1 cellular context compared by ENCODE assay signal in the genomic region with DNA sequence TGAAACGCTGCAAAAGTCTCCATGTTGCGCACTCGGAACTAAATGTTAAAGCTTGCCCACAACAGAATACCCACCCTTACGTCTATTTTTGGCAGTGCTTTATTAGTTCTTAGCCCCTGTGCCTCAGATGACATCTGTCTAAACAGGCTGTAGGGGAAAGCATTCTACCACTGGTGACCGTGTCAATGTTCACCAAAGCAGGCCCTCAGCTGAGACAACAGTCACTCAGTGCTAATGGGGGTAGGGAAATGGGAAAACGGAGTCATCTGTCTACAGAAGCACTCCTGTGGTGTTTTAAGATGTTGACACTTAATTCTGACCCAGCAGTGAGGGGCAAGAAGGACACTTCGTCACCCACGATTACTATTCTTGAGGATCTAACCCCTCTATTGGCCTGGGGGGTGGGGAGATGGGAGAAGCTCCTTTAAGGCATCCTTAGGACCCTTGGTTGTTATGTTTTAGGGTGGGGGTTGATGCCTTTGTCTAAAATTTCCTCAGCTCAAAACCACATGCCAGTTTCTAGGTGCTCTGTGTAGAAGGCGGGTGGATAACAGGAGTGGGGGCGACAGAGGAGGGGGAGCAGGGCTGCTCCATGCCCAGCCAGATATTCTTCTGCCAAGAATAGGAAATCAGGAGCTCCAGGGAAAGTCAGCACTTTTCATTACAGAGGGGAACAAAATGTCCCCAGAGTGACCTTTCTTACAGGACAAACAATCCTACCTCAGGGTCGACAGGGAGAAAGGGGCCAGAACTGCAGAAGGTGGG.
TF ChIP-seq lines count a peak whose summit lies in the region.

No MANE protein-coding gene starts in this region.

TF ChIP-seq in WTC11, 78 proteins besides CTCF, POLR2A, EP300 and RAD21 (continued from another document):
- TF ChIP-seq, protein P1, sequence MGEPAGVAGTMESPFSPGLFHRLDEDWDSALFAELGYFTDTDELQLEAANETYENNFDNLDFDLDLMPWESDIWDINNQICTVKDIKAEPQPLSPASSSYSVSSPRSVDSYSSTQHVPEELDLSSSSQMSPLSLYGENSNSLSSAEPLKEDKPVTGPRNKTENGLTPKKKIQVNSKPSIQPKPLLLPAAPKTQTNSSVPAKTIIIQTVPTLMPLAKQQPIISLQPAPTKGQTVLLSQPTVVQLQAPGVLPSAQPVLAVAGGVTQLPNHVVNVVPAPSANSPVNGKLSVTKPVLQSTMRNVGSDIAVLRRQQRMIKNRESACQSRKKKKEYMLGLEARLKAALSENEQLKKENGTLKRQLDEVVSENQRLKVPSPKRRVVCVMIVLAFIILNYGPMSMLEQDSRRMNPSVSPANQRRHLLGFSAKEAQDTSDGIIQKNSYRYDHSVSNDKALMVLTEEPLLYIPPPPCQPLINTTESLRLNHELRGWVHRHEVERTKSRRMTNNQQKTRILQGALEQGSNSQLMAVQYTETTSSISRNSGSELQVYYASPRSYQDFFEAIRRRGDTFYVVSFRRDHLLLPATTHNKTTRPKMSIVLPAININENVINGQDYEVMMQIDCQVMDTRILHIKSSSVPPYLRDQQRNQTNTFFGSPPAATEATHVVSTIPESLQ (CRISPR knock-in tag; IDR thresholded peaks at IDR 0.05), result no peak
- TF ChIP-seq ELF4 (CRISPR knock-in tag; IDR thresholded peaks at IDR 0.05; ENCODE audit: low read depth) (no peak), ZNF416 (CRISPR knock-in tag; IDR thresholded peaks at IDR 0.05) (no peak), SOX15 (CRISPR knock-in tag; IDR thresholded peaks at IDR 0.05) (no peak)
TF ChIP-seq in WTC11: peak in this region for 0.
